1 cellular context compared by ENCODE assay signal in genomic region chr10:93064874-93065660, GRCh38.
TF ChIP-seq lines count a peak whose summit lies in the region.

No MANE protein-coding gene starts in this region.

TF ChIP-seq in H1, 55 proteins besides CTCF, POLR2A, EP300 and RAD21:
- no peak for TF ChIP-seq KDM4A (IDR thresholded peaks at IDR 0.05; ENCODE audit: low read depth, low read length, severe bottlenecking)
- TF ChIP-seq TCF12 (IDR thresholded peaks at IDR 0.05; ENCODE audit: low read depth, low read length): no peak
- TF ChIP-seq SRF (IDR thresholded peaks at IDR 0.05; ENCODE audit: low read depth, low read length): no peak
